Comparison of ENCODE assay signal across 1 cellular context in the genomic region with DNA sequence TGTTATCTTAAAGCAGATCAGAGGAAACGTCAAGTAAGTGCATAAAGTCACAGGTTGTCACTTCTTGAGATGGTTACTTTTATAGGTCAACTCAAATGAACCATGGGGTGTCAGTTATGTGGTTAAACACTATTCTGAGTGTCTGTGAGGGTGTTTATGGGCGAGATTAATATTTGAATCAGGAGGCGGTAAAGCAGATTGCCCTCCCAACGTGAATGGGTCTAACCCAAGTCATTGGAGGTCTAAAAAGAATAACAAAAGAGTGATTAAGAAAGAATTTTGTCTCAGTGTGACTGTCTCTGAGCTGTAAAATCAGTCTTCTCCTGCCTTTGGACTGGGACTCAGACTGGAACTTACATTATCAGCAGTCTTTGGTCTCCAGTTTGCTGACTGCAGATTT.
TF ChIP-seq lines count a peak whose summit lies in the region.

No MANE protein-coding gene starts in this region.

TF ChIP-seq in WTC11, 78 proteins besides CTCF, POLR2A, EP300 and RAD21 (continued from another document):
- TF ChIP-seq, protein P1, sequence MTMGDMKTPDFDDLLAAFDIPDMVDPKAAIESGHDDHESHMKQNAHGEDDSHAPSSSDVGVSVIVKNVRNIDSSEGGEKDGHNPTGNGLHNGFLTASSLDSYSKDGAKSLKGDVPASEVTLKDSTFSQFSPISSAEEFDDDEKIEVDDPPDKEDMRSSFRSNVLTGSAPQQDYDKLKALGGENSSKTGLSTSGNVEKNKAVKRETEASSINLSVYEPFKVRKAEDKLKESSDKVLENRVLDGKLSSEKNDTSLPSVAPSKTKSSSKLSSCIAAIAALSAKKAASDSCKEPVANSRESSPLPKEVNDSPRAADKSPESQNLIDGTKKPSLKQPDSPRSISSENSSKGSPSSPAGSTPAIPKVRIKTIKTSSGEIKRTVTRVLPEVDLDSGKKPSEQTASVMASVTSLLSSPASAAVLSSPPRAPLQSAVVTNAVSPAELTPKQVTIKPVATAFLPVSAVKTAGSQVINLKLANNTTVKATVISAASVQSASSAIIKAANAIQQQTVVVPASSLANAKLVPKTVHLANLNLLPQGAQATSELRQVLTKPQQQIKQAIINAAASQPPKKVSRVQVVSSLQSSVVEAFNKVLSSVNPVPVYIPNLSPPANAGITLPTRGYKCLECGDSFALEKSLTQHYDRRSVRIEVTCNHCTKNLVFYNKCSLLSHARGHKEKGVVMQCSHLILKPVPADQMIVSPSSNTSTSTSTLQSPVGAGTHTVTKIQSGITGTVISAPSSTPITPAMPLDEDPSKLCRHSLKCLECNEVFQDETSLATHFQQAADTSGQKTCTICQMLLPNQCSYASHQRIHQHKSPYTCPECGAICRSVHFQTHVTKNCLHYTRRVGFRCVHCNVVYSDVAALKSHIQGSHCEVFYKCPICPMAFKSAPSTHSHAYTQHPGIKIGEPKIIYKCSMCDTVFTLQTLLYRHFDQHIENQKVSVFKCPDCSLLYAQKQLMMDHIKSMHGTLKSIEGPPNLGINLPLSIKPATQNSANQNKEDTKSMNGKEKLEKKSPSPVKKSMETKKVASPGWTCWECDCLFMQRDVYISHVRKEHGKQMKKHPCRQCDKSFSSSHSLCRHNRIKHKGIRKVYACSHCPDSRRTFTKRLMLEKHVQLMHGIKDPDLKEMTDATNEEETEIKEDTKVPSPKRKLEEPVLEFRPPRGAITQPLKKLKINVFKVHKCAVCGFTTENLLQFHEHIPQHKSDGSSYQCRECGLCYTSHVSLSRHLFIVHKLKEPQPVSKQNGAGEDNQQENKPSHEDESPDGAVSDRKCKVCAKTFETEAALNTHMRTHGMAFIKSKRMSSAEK (CRISPR knock-in tag; IDR thresholded peaks at IDR 0.05; ENCODE audit: borderline replicate concordance): no peak
- TF ChIP-seq, protein P2, sequence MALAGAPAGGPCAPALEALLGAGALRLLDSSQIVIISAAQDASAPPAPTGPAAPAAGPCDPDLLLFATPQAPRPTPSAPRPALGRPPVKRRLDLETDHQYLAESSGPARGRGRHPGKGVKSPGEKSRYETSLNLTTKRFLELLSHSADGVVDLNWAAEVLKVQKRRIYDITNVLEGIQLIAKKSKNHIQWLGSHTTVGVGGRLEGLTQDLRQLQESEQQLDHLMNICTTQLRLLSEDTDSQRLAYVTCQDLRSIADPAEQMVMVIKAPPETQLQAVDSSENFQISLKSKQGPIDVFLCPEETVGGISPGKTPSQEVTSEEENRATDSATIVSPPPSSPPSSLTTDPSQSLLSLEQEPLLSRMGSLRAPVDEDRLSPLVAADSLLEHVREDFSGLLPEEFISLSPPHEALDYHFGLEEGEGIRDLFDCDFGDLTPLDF (CRISPR knock-in tag; IDR thresholded peaks at IDR 0.05): no peak
- TF ChIP-seq ZNF416 (CRISPR knock-in tag; IDR thresholded peaks at IDR 0.05) (no peak), SOX15 (CRISPR knock-in tag; IDR thresholded peaks at IDR 0.05) (no peak), NFE2L1 (CRISPR knock-in tag; IDR thresholded peaks at IDR 0.05) (no peak), KAT7 (CRISPR knock-in tag; IDR thresholded peaks at IDR 0.05; ENCODE audit: borderline replicate concordance) (no peak)
